ENCODE assay signal across 2 cellular contexts in the genomic region with DNA sequence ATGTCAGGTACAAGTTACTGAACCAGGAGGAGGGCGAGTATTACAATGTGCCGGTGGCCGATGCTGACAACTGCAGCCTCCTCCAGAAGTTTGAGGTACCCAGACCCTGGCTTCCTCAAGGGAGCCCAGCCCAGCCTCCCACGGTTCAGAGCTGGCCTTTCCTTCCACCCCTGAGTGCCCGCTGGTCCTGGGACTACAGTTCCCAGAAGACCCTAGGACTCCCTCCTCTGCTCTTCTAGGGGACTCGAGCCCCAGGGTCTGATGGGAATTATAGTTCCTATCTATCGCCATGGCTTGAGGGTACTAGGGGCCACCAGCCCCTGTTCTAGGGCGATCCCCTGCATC.
TF ChIP-seq lines count a peak whose summit lies in the region.

No MANE protein-coding gene starts in this region.

TF ChIP-seq in HepG2, 621 proteins besides CTCF, POLR2A, EP300 and RAD21:
- TF ChIP-seq HCFC1 (IDR thresholded peaks at IDR 0.05; ENCODE audit: low read depth, low read length) (peak; percentile 74), ZNF143 (CRISPR knock-in tag; IDR thresholded peaks at IDR 0.05) (peak; percentile 90), FOXP1 (IDR thresholded peaks at IDR 0.05) (no peak), FOXP1 (CRISPR knock-in tag; IDR thresholded peaks at IDR 0.05) (no peak), THAP11 (CRISPR knock-in tag; IDR thresholded peaks at IDR 0.05) (peak; percentile 96), ONECUT2 (CRISPR knock-in tag; IDR thresholded peaks at IDR 0.05) (no peak), MTF2 (CRISPR knock-in tag; IDR thresholded peaks at IDR 0.05; ENCODE audit: borderline replicate concordance) (no peak), SUZ12 (IDR thresholded peaks at IDR 0.05; ENCODE audit: low read depth, low read length) (peak; percentile 55), ZNF30 (CRISPR knock-in tag; IDR thresholded peaks at IDR 0.05) (no peak), RAD51 (IDR thresholded peaks at IDR 0.05; ENCODE audit: borderline replicate concordance) (no peak)

TF ChIP-seq in WTC11, 78 proteins besides CTCF, POLR2A, EP300 and RAD21:
- TF ChIP-seq HMGXB4 (CRISPR knock-in tag; IDR thresholded peaks at IDR 0.05), result no peak
- TF ChIP-seq RORB (CRISPR knock-in tag; IDR thresholded peaks at IDR 0.05), result no peak
- no peak for TF ChIP-seq EMX1 (CRISPR knock-in tag; IDR thresholded peaks at IDR 0.05)
- no peak for TF ChIP-seq ATF6 (CRISPR knock-in tag; IDR thresholded peaks at IDR 0.05)
- TF ChIP-seq NR1H2 (CRISPR knock-in tag; IDR thresholded peaks at IDR 0.05), result no peak
- no peak for TF ChIP-seq TEAD1 (CRISPR knock-in tag; IDR thresholded peaks at IDR 0.05)
- TF ChIP-seq MLX (CRISPR knock-in tag; IDR thresholded peaks at IDR 0.05), result no peak
- no peak for TF ChIP-seq KAT7 (CRISPR knock-in tag; IDR thresholded peaks at IDR 0.05; ENCODE audit: borderline replicate concordance)
- TF ChIP-seq E2F1 (CRISPR knock-in tag; IDR thresholded peaks at IDR 0.05), result no peak
- no peak for TF ChIP-seq SMAD3 (CRISPR knock-in tag; IDR thresholded peaks at IDR 0.05; ENCODE audit: borderline replicate concordance)
- TF ChIP-seq PRDM15 (CRISPR knock-in tag; IDR thresholded peaks at IDR 0.05), result no peak
- TF ChIP-seq, protein P1, sequence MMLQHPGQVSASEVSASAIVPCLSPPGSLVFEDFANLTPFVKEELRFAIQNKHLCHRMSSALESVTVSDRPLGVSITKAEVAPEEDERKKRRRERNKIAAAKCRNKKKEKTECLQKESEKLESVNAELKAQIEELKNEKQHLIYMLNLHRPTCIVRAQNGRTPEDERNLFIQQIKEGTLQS (CRISPR knock-in tag; conservative IDR thresholded peaks at IDR 0.05), result no peak
- no peak for TF ChIP-seq FOXP1 (CRISPR knock-in tag; IDR thresholded peaks at IDR 0.05; ENCODE audit: borderline replicate concordance)
TF ChIP-seq in WTC11: peak in this region for 0.
